19 cellular contexts compared by ENCODE assay signal in genomic region chr11:76047231-76047630, GRCh38.
DNase-seq lines count a peak whose midpoint lies in the region; ATAC-seq and TF ChIP-seq lines count a peak whose summit lies in the region.
"Had no signal": no experiment of that assay in that cellular context is flagged by ENCODE, and none has a peak within 500 bp of the region (broad histone marks: within the 10 kb centered on the region; RNA-seq: fewer than 3 reads in every experiment).

No MANE protein-coding gene starts in this region.

- H3K4me3 ChIP-seq in PC-3 (ENCODE audit: low read length) (no peak overlapping the region), fibroblast of pulmonary artery (replicated peaks; ENCODE audit: low read depth, low read length) (no peak overlapping the region), uterus (no peak overlapping the region), Peyer's patch (no peak overlapping the region)
- H3K4me3 ChIP-seq: A549, K562, SJSA1 had no signal

- peak overlapping the region; percentile 33 for H3K27ac ChIP-seq in PC-3 (ENCODE audit: low read length)
- peak overlapping the region; percentile 10 to 28 for H3K27ac ChIP-seq in uterus
- no peak overlapping the region for H3K27ac ChIP-seq in Peyer's patch
- H3K27ac ChIP-seq: A549, C4-2B, SJSA1 had no signal

- BruUV-seq in PC-3 (replicated peaks; lab: Mats Ljungman, UMichigan), result no TSS peak

- H3K4me1 ChIP-seq in PC-3 (ENCODE audit: insufficient read depth, low read length), result peaks cover 22% of the 10 kb centered on the region
- H3K4me1 ChIP-seq in uterus, result no peaks in the 10 kb centered on the region
- H3K4me1 ChIP-seq in Peyer's patch, result no peaks in the 10 kb centered on the region
- H3K4me1 ChIP-seq: SJSA1 had no signal

- peak overlapping the region; percentile 26 for H3K4me2 ChIP-seq in PC-3 (ENCODE audit: low read length)
- H3K4me2 ChIP-seq: A549 had no signal

- TF ChIP-seq POLR2A in uterus (IDR thresholded peaks at IDR 0.05) (no peak), Peyer's patch (IDR thresholded peaks at IDR 0.05) (no peak)

- CTCF ChIA-PET in PC-3 (lab: Charles Lee), result no interaction called here

- H3K9me3 ChIP-seq in PC-3 (ENCODE audit: low read length) (0 out of 2 replicates have a peak, but pooled peaks cover 5% of the 10 kb centered on the region), uterus (no peaks in the 10 kb centered on the region), Peyer's patch (peaks cover 0 to 4% (median 0%) of the 10 kb centered on the region in 4 donors)
- H3K9me3 ChIP-seq: SJSA1 had no signal

- no peaks in the 10 kb centered on the region for H3F3A ChIP-seq in PC-3 (ENCODE audit: low read length, unreplicated experiment)

- TF ChIP-seq CTCF in PC-3 (conservative IDR thresholded peaks at IDR 0.05; ENCODE audit: low read depth, low read length), result no peak
- no peak for TF ChIP-seq CTCF in fibroblast of pulmonary artery (IDR thresholded peaks at IDR 0.05; ENCODE audit: low read length, missing control alignments)
- TF ChIP-seq CTCF in uterus (IDR thresholded peaks at IDR 0.05), result no peak
- TF ChIP-seq CTCF in Peyer's patch (IDR thresholded peaks at IDR 0.05), result no peak
- no peak for TF ChIP-seq CTCF in GM13976 (IDR thresholded peaks at IDR 0.05; ENCODE audit: borderline replicate concordance, control extremely low read depth, extremely low read depth, insufficient read depth, missing control alignments)

- no peaks in the 10 kb centered on the region for H3K79me2 ChIP-seq in PC-3 (ENCODE audit: low read length)

- intact Hi-C loops in PC-3 (cut with micrococcal nuclease) (no loop called here), uterus (cut with DNase I; ENCODE audit: low total_unique reads) (no loop called here)

- H2AFZ ChIP-seq in PC-3 (ENCODE audit: low read length), result no peak overlapping the region

- H3K27me3 ChIP-seq in PC-3 (ENCODE audit: low read length) (no peaks in the 10 kb centered on the region), uterus (no peaks in the 10 kb centered on the region), Peyer's patch (no peaks in the 10 kb centered on the region)
- H3K27me3 ChIP-seq: SJSA1 had no signal

- H4K20me1 ChIP-seq in PC-3 (ENCODE audit: low read length), result no peaks in the 10 kb centered on the region

- H3K9me2 ChIP-seq in PC-3 (replicated peaks; ENCODE audit: low read length), result no peaks in the 10 kb centered on the region

- in situ Hi-C loops in GM13976 (cut with MboI; ENCODE audit: low sequenced_read_pairs, unreplicated experiment), result no loop called here

- POLR2A ChIA-PET in PC-3 (lab: Charles Lee; ENCODE audit: unreplicated experiment), result interaction anchor here (0.6 kb wide), 1 partner anchor 17 kb away, joined by 7 read pairs; no protein-coding TSS in a partner anchor

- peaks cover 10% of the 10 kb centered on the region; the same call in 1 of the 2 replicates for H3K36me3 ChIP-seq in PC-3 (ENCODE audit: low read depth, low read length)
- H3K36me3 ChIP-seq in uterus, result no peaks in the 10 kb centered on the region
- H3K36me3 ChIP-seq in Peyer's patch, result no peaks in the 10 kb centered on the region
- H3K36me3 ChIP-seq: SJSA1 had no signal

- DNase-seq in EH (ENCODE audit: low read depth) (peak; percentile 14), PC-3 (peak; percentile 81), fibroblast of pulmonary artery (ENCODE audit: low read depth) (peak; percentile 17), uterus (no peak), Peyer's patch (no peak), GM13976 (ENCODE audit: low spot score) (no peak), T-helper 1 cell (no peak)
- DNase-seq: AML-193, DMS79 treated with DMSO at 0.1 percent for 48 hours, NCI-H1694 treated with DMSO at 0.1 percent for 48 hours, NCI-H2107, NCI-H2227 treated with DMSO at 0.1 percent for 48 hours, NCI-H524 had no signal

- no peak overlapping the region for H3K9ac ChIP-seq in PC-3 (ENCODE audit: low read length)

- peak; percentile 99 for ATAC-seq in PC-3
- ATAC-seq: A549, HCT116, K562, Panc1 had no signal

Comparison
In these comparisons a context has a peak if more than half of its experiments do, and no peak if none do; other contexts are left out.
1. DNase-seq: peak in EH (single experiment), PC-3 (single experiment) and fibroblast of pulmonary artery (single experiment); none in uterus (0 of 2), Peyer's patch (0 of 3), GM13976 (single experiment) and T-helper 1 cell (0 of 5).
2. H3K27ac ChIP-seq: peak in PC-3 (single experiment) and uterus (2 of 2); none in Peyer's patch (0 of 4).